8 cellular contexts compared by ENCODE assay signal in genomic region chr7:140326116-140326928, GRCh38.
DNase-seq lines count a peak whose midpoint lies in the region; ATAC-seq and TF ChIP-seq lines count a peak whose summit lies in the region.

No MANE protein-coding gene starts in this region.

- peaks cover 9% of the 10 kb centered on the region; the same call in 1 of the 2 replicates for H3F3A ChIP-seq in GM23248 (ENCODE audit: insufficient read depth)

- H3K4me1 ChIP-seq in GM23248 (ENCODE audit: insufficient read depth), result 0 out of 2 replicates have a peak, but pooled peaks cover 5% of the 10 kb centered on the region
- peaks cover 7 to 13% (median 12%) of the 10 kb centered on the region in 3 donors for H3K4me1 ChIP-seq in esophagus squamous epithelium
- H3K4me1 ChIP-seq in stomach smooth muscle (ENCODE audit: control insufficient read depth, insufficient read depth, low read length), result peaks cover 9% of the 10 kb centered on the region

- H3K9ac ChIP-seq in GM23248, result peak overlapping the region; percentile 43
- H3K9ac ChIP-seq in stomach smooth muscle (ENCODE audit: low read length in 2 of 2), result peak overlapping the region in 1 of 2 donors; percentile 62

- in situ Hi-C loops in GM23248 (cut with MboI), result loop anchor here (25.0 kb wide), 1 partner anchor 689 kb away; no protein-coding TSS in a partner anchor

- 4 to 20% methylated on average over 13 to 16 of the region's 16 CpGs for WGBS in GM23248 (ENCODE audit: low coverage in 1 of 2, low lambda C conversion rate in 2 of 2, missing lambda C conversion rate in 2 of 2), 2 experiments
- 8 to 16% methylated on average over 10 to 13 of the region's 16 CpGs for WGBS in esophagus squamous epithelium, 2 donors

- H3K27me3 Mint-ChIP-seq in activated T-cell treated with anti-CD3 and anti-CD28 coated beads, Interleukin-2, amount 50 U/mL, for 4 hours (ENCODE audit: low read depth), result no peaks in the 10 kb centered on the region
- H3K27me3 Mint-ChIP-seq in naive B cell, result no peaks in the 10 kb centered on the region

- peak; percentile 38 to 82 (median 64) for TF ChIP-seq CTCF in esophagus squamous epithelium (IDR thresholded peaks at IDR 0.05)

- H3K4me3 ChIP-seq in GM23248, result peak overlapping the region; percentile 58
- H3K4me3 ChIP-seq in esophagus squamous epithelium, result peak overlapping the region in 2 of 4 donors; percentile 15 to 38
- peak overlapping the region in 1 of 2 donors; percentile 66 for H3K4me3 ChIP-seq in stomach smooth muscle (ENCODE audit: low read length in 2 of 2)

- no peaks in the 10 kb centered on the region for H3K36me3 ChIP-seq in GM23248 (ENCODE audit: low read depth)
- no peaks in the 10 kb centered on the region for H3K36me3 ChIP-seq in esophagus squamous epithelium
- no peaks in the 10 kb centered on the region for H3K36me3 ChIP-seq in stomach smooth muscle (ENCODE audit: control insufficient read depth in 2 of 2, insufficient read depth in 2 of 2, low read length in 2 of 2)

- H3K4me1 Mint-ChIP-seq in activated T-cell treated with anti-CD3 and anti-CD28 coated beads, Interleukin-2, amount 50 U/mL, for 4 hours (ENCODE audit: low read depth), result no peaks in the 10 kb centered on the region
- no peaks in the 10 kb centered on the region for H3K4me1 Mint-ChIP-seq in naive B cell

- peak; percentile 16 to 19 for DNase-seq in AML-193 (lab: John Stamatoyannopoulos, UW)
- peak; percentile 85 for DNase-seq in GM23248
- peak; percentile 16 for DNase-seq in NCI-H82 treated with DMSO at 0.1 percent for 48 hours (lab: John Stamatoyannopoulos, UW; ENCODE audit: unreplicated experiment)
- peak; percentile 37 for DNase-seq in activated T-cell treated with anti-CD3 and anti-CD28 coated beads, Interleukin-2, amount 50 U/mL, for 4 hours
- DNase-seq in esophagus squamous epithelium (lab: John Stamatoyannopoulos, UW), result no peak
- peak; percentile 26 for DNase-seq in naive B cell

- no peaks in the 10 kb centered on the region for H3K79me2 ChIP-seq in GM23248 (ENCODE audit: insufficient read depth)

- peak overlapping the region; percentile 67 for H3K4me2 ChIP-seq in GM23248 (ENCODE audit: unreplicated experiment)

- no peaks in the 10 kb centered on the region for H3K9me2 ChIP-seq in GM23248 (ENCODE audit: insufficient read depth)

- H2AFZ ChIP-seq in GM23248, result peak overlapping the region; percentile 64

- no peaks in the 10 kb centered on the region for H4K20me1 ChIP-seq in GM23248 (ENCODE audit: insufficient read depth)

- H3K27me3 ChIP-seq in GM23248 (replicated peaks; ENCODE audit: insufficient read depth), result no peaks in the 10 kb centered on the region
- no peaks in the 10 kb centered on the region for H3K27me3 ChIP-seq in esophagus squamous epithelium
- no peaks in the 10 kb centered on the region for H3K27me3 ChIP-seq in stomach smooth muscle (ENCODE audit: control insufficient read depth in 1 of 2, insufficient read depth in 2 of 2, low read length in 2 of 2)

- H3K9me3 ChIP-seq in GM23248 (ENCODE audit: low read depth), result no peaks in the 10 kb centered on the region
- H3K9me3 ChIP-seq in esophagus squamous epithelium, result no peaks in the 10 kb centered on the region
- no peaks in the 10 kb centered on the region for H3K9me3 ChIP-seq in stomach smooth muscle (ENCODE audit: control insufficient read depth in 2 of 2, low read length in 2 of 2)

- H3K4me3 Mint-ChIP-seq in activated T-cell treated with anti-CD3 and anti-CD28 coated beads, Interleukin-2, amount 50 U/mL, for 4 hours, result no peak overlapping the region
- H3K4me3 Mint-ChIP-seq in naive B cell, result no peak overlapping the region

- ATAC-seq in activated T-cell treated with anti-CD3 and anti-CD28 coated beads, Interleukin-2, amount 50 U/mL, for 4 hours, result peak; percentile 74 to 78
- ATAC-seq in naive B cell (ENCODE audit: low read depth in 2 of 2), result peak; percentile 43 to 69
- no peak for ATAC-seq in GM18873 (IDR thresholded peaks at IDR 0.05; ENCODE audit: low FRiP score, unreplicated experiment)

- no peaks in the 10 kb centered on the region for H3K9me3 Mint-ChIP-seq in activated T-cell treated with anti-CD3 and anti-CD28 coated beads, Interleukin-2, amount 50 U/mL, for 4 hours
- no peaks in the 10 kb centered on the region for H3K9me3 Mint-ChIP-seq in naive B cell

- intact Hi-C loops in esophagus squamous epithelium (cut with DNase I), result no loop called here

- H3K27ac ChIP-seq in GM23248 (no peak overlapping the region), esophagus squamous epithelium (peak overlapping the region in 3 of 4 donors; percentile 13 to 42 (median 39)), stomach smooth muscle (ENCODE audit: low read length) (peak overlapping the region; percentile 37)

- H3K36me3 Mint-ChIP-seq in activated T-cell treated with anti-CD3 and anti-CD28 coated beads, Interleukin-2, amount 50 U/mL, for 4 hours (ENCODE audit: insufficient read depth), result peaks cover 2% of the 10 kb centered on the region
- H3K36me3 Mint-ChIP-seq in naive B cell, result no peaks in the 10 kb centered on the region

- TF ChIP-seq POLR2A in esophagus squamous epithelium (IDR thresholded peaks at IDR 0.05), result no peak

- H3K27ac Mint-ChIP-seq in naive B cell, result peak overlapping the region in 1 of 6 donors; percentile 68
